In the genomic region with DNA sequence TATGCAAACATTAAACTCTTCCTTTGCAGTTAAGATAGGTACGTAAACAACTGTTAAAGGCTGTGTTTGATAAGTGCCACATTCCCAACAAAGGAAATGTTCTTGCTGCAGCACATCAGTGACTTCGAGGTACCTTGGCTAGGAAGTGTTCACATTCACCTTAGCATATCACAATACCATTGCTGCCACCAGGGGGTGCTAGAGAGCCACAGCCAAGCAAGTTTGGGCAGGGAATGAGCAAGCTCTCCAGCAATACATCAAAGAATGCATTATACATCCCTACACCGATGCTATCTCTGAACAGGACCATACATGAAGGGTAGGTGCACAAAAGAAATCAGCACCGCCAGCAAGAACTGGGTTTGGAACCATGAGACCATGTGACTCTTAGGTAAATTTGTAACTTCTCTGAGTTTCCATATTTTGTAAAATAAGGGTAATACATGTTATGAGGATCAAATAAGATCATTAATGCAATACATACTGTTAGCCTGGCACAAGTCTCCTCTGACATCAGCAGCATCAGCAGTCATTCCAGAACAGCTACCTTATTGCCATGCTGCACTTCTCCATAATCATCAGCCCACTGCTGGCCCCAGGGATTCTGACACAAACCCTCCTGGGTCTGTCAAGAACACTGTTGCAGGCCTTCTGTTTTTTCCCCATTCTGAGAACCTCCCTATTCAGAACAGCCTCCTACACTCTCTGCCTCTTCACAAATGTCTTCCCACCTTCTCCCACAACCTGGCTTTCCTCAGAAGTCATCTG, we compare ENCODE assay signal across 8 cellular contexts. TPM values are rescaled to one million over a fixed set of nuclear protein-coding genes. Genes with fewer than 3 reads are reported as not detected.
DNase-seq lines count a peak whose midpoint lies in the region; ATAC-seq, FAIRE-seq and TF ChIP-seq lines count a peak whose summit lies in the region.

No MANE protein-coding gene starts in this region.

- peak overlapping the region; percentile 1 to 25 for H3K27ac Mint-ChIP-seq in T-cell

- peak; percentile 82 to 92 (median 87) for ATAC-seq in T-cell (replicated peaks in 1 of 4)
- ATAC-seq in left ventricle myocardium superior, result peak; percentile 90
- peak; percentile 86 for ATAC-seq in sciatic nerve
- no peak for ATAC-seq in GM18520 (IDR thresholded peaks at IDR 0.05; ENCODE audit: unreplicated experiment)

- H3K4me1 ChIP-seq in HEK293 (ENCODE audit: control insufficient read depth, insufficient read depth, low read length), result no peaks in the 10 kb centered on the region
- peaks cover 0 to 11% of the 10 kb centered on the region in 2 donors for H3K4me1 ChIP-seq in adrenal gland (replicated peaks in 1 of 2)

- H3K9me3 ChIP-seq in HEK293 (ENCODE audit: control insufficient read depth, insufficient read depth, low read depth, low read length) (no peaks in the 10 kb centered on the region), adrenal gland (replicated peaks in 1 of 3) (no peaks in the 10 kb centered on the region)

- DNase-seq in NCI-H1092 treated with DMSO at 0.1 percent for 48 hours (lab: John Stamatoyannopoulos, UW) (peak; percentile 60), T-cell (peak; percentile 48 to 90 (median 80)), adrenal gland (peak; percentile 72 to 93 (median 85)), left ventricle myocardium superior (peak; percentile 83), sciatic nerve (ENCODE audit: low spot score) (peak; percentile 92)

- H3K27ac ChIP-seq in HEK293 (ENCODE audit: extremely low read depth, low read depth, low read length) (no peak overlapping the region), adrenal gland (no peak overlapping the region)

- TF ChIP-seq POLR2A in adrenal gland (IDR thresholded peaks at IDR 0.05), result no peak

- 26 to 35% (median 30%) methylated on average over 4 of the region's 4 CpGs for WGBS in adrenal gland, 4 donors

- no peak overlapping the region for H3K4me3 Mint-ChIP-seq in T-cell

- POLR2A ChIA-PET in HEK293 (lab: Yijun Ruan, JAX), result no interaction called here
- POLR2A ChIA-PET in T-cell (lab: Charles Lee), result interaction anchor here in 1 of 2 donors (0.6 kb wide), 1 partner anchor 10 kb away, joined by 7 read pairs; no protein-coding TSS in a partner anchor

- no peaks in the 10 kb centered on the region for H3K27me3 ChIP-seq in adrenal gland

- H3K9me3 Mint-ChIP-seq in T-cell, result no peaks in the 10 kb centered on the region

- CTCF ChIA-PET in HEK293 (lab: Yijun Ruan, JAX), result interaction anchor here (0.6 to 3.4 kb wide), 41 partner anchors 9 to 756 kb away, joined by 3 to 43 read pairs (median 5); a partner anchor contains a TSS
- CTCF ChIA-PET in T-cell (lab: Charles Lee), result interaction anchor here (0.5 to 3.2 kb wide), 30 partner anchors 10 to 279 kb away, joined by 3 to 28 read pairs (median 4); a partner anchor contains a TSS

- FAIRE-seq in G401.6 (lab: Jason Lieb, UNC), result peak; percentile 87

- H3K4me1 Mint-ChIP-seq in T-cell, result peaks cover 21 to 27% (median 27%) of the 10 kb centered on the region in 3 donors

- H3K4me3 ChIP-seq in HEK293 (ENCODE audit: low read depth, low read length) (no peak overlapping the region), adrenal gland (no peak overlapping the region)

- peaks cover 21% of the 10 kb centered on the region for H3K36me3 Mint-ChIP-seq in T-cell

- no peaks in the 10 kb centered on the region for H3K27me3 Mint-ChIP-seq in T-cell

- intact Hi-C loops in adrenal gland (cut with DNase I) (loop anchor here in 1 of 2 donors (5.0 to 10.0 kb wide), 2 partner anchors 84 to 262 kb away; no protein-coding TSS in a partner anchor), left ventricle myocardium superior (cut with micrococcal nuclease) (loop anchor here (5.0 kb wide), 1 partner anchor 84 kb away; no protein-coding TSS in a partner anchor), sciatic nerve (cut with DNase I) (loop anchor here (5.0 to 10.0 kb wide), 2 partner anchors 84 to 262 kb away; no protein-coding TSS in a partner anchor)

- TF ChIP-seq CTCF in HEK293 (tag by site-specific recombination; IDR thresholded peaks at IDR 0.05) (0 out of 2 replicates have a peak, but pooled peaks have one; percentile 61), adrenal gland (IDR thresholded peaks at IDR 0.05) (peak; percentile 92 to 99 (median 94))

- H3K36me3 ChIP-seq in HEK293 (ENCODE audit: control insufficient read depth in 2 of 2, insufficient read depth in 1 of 2, low read length in 2 of 2) (peaks cover 0 to 39% of the 10 kb centered on the region in 2 experiments; a peak in 1 of 3 replicates), adrenal gland (replicated peaks in 1 of 2) (peaks cover 0 to 13% of the 10 kb centered on the region in 2 donors)

TF ChIP-seq in HEK293, 187 proteins besides CTCF, POLR2A, EP300 and RAD21 (continues in another document):
- TF ChIP-seq, protein P1, sequence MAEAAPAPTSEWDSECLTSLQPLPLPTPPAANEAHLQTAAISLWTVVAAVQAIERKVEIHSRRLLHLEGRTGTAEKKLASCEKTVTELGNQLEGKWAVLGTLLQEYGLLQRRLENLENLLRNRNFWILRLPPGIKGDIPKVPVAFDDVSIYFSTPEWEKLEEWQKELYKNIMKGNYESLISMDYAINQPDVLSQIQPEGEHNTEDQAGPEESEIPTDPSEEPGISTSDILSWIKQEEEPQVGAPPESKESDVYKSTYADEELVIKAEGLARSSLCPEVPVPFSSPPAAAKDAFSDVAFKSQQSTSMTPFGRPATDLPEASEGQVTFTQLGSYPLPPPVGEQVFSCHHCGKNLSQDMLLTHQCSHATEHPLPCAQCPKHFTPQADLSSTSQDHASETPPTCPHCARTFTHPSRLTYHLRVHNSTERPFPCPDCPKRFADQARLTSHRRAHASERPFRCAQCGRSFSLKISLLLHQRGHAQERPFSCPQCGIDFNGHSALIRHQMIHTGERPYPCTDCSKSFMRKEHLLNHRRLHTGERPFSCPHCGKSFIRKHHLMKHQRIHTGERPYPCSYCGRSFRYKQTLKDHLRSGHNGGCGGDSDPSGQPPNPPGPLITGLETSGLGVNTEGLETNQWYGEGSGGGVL (tag by site-specific recombination; IDR thresholded peaks at IDR 0.05), result no peak
- no peak for TF ChIP-seq ZNF768 (tag by site-specific recombination; IDR thresholded peaks at IDR 0.05)
- TF ChIP-seq, protein P2, sequence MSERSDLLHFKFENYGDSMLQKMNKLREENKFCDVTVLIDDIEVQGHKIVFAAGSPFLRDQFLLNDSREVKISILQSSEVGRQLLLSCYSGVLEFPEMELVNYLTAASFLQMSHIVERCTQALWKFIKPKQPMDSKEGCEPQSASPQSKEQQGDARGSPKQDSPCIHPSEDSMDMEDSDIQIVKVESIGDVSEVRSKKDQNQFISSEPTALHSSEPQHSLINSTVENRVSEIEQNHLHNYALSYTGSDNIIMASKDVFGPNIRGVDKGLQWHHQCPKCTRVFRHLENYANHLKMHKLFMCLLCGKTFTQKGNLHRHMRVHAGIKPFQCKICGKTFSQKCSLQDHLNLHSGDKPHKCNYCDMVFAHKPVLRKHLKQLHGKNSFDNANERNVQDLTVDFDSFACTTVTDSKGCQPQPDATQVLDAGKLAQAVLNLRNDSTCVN (tag by site-specific recombination; optimal IDR thresholded peaks at IDR 0.05), result no peak
- TF ChIP-seq ZNF600 (tag by site-specific recombination; IDR thresholded peaks at IDR 0.05), result peak; percentile 62; the same call in 1 of the 2 replicates
- no peak for TF ChIP-seq ZNF202 (tag by site-specific recombination; IDR thresholded peaks at IDR 0.05; ENCODE audit: borderline replicate concordance)
- no peak for TF ChIP-seq ZNF274 (IDR thresholded peaks at IDR 0.05; ENCODE audit: low read length)
- TF ChIP-seq ZNF274 (tag by site-specific recombination; IDR thresholded peaks at IDR 0.05; ENCODE audit: borderline replicate concordance), result no peak
- no peak for TF ChIP-seq ZFP41 (tag by site-specific recombination; IDR thresholded peaks at IDR 0.05; ENCODE audit: borderline replicate concordance)
- TF ChIP-seq ZNF473 (tag by site-specific recombination; IDR thresholded peaks at IDR 0.05), result no peak
- 0 out of 2 replicates have a peak, but pooled peaks have one; percentile 35 for TF ChIP-seq TRIM28 (IDR thresholded peaks at IDR 0.05; ENCODE audit: borderline replicate concordance, low read length)
- peak; percentile 67 for TF ChIP-seq ZNF654 (tag by site-specific recombination; IDR thresholded peaks at IDR 0.05; ENCODE audit: low read depth)
- 0 out of 2 replicates have a peak, but pooled peaks have one; percentile 29 for TF ChIP-seq ZBTB17 (tag by site-specific recombination; IDR thresholded peaks at IDR 0.05)
- TF ChIP-seq ZNF660 (tag by site-specific recombination; IDR thresholded peaks at IDR 0.05), result peak; percentile 50; the same call in 1 of the 2 replicates
- peak; percentile 29; the same call in 1 of the 2 replicates for TF ChIP-seq MZF1 (tag by site-specific recombination; IDR thresholded peaks at IDR 0.05; ENCODE audit: borderline replicate concordance)
- peak; percentile 44; the same call in 1 of the 2 replicates for TF ChIP-seq ZNF140 (tag by site-specific recombination; IDR thresholded peaks at IDR 0.05)
- TF ChIP-seq FEZF1 (tag by site-specific recombination; IDR thresholded peaks at IDR 0.05), result peak; percentile 86
- TF ChIP-seq ZFHX2 (tag by site-specific recombination; conservative IDR thresholded peaks at IDR 0.05), result peak; percentile 54
- no peak for TF ChIP-seq ZNF239 (tag by site-specific recombination; IDR thresholded peaks at IDR 0.05)

RNA-seq across cellular contexts. Expression of a gene that starts 37.6 kb away (rescaled TPM):
- total RNA-seq in T-cell (10 to 100 TPM; 33.6 to 46.3 (median 38.0) TPM), adrenal gland (10 to 100 TPM; 27.8 to 74.4 (median 45.8) TPM), left ventricle myocardium superior (37.5 TPM), sciatic nerve (60.9 TPM)
- 10 to 100 TPM; 27.7 to 37.7 (median 31.0) TPM for polyA plus RNA-seq in adrenal gland
